10 cellular contexts compared by ENCODE assay signal in genomic region chr16:9050102-9050830, GRCh38. TPM values are rescaled to one million over a fixed set of nuclear protein-coding genes. Genes with fewer than 3 reads are reported as not detected.
DNase-seq lines count a peak whose midpoint lies in the region; ATAC-seq, FAIRE-seq and TF ChIP-seq lines count a peak whose summit lies in the region.
"Had no signal": no experiment of that assay in that cellular context is flagged by ENCODE, and none has a peak within 500 bp of the region (broad histone marks: within the 10 kb centered on the region; RNA-seq: fewer than 3 reads in every experiment).

No MANE protein-coding gene starts in this region.

- POLR2A ChIA-PET in A549 (lab: Yijun Ruan, JAX) (interaction anchor here (1.2 kb wide), 1 partner anchor 41 kb away, joined by 3 read pairs; the partner anchor contains the start of gene HAPSTR1), PC-3 (lab: Charles Lee; ENCODE audit: unreplicated experiment) (no interaction called here)

- peak in 1 of 2 experiments; percentile 14; a peak in 1 of 5 replicates for TF ChIP-seq RAD21 in A549 (conservative IDR thresholded peaks at IDR 0.05 in 1 of 2, IDR thresholded peaks at IDR 0.05 in 1 of 2)

- H3K9ac ChIP-seq in PC-3 (ENCODE audit: low read length), result no peak overlapping the region

- BruUV-seq in PC-3 (replicated peaks; lab: Mats Ljungman, UMichigan), result no TSS peak

- H3K4me3 ChIP-seq in A549, result no peak overlapping the region
- H3K4me3 ChIP-seq in PC-3 (ENCODE audit: low read length), result no peak overlapping the region
- no peak overlapping the region for H3K4me3 ChIP-seq in fibroblast of villous mesenchyme (ENCODE audit: low read depth, low read length)
- H3K4me3 ChIP-seq: uterus had no signal

- H3K27me3 ChIP-seq in PC-3 (ENCODE audit: low read length), result no peaks in the 10 kb centered on the region
- H3K27me3 ChIP-seq: uterus had no signal

- TF ChIP-seq EP300 in A549 (IDR thresholded peaks at IDR 0.05), result no peak

- no peaks in the 10 kb centered on the region for H3K9me2 ChIP-seq in PC-3 (replicated peaks; ENCODE audit: low read length)

- no peak overlapping the region for H3K4me2 ChIP-seq in A549
- H3K4me2 ChIP-seq in PC-3 (ENCODE audit: low read length), result no peak overlapping the region

- no peak for TF ChIP-seq POLR2A in A549 (IDR thresholded peaks at IDR 0.05; ENCODE audit: low read length)

- H3K36me3 ChIP-seq in PC-3 (ENCODE audit: low read depth, low read length), result no peaks in the 10 kb centered on the region
- H3K36me3 ChIP-seq: uterus had no signal

- ATAC-seq in A549 (no peak), PC-3 (no peak), HG02763 (IDR thresholded peaks at IDR 0.05; ENCODE audit: unreplicated experiment) (no peak), GM21390 (IDR thresholded peaks at IDR 0.05; ENCODE audit: unreplicated experiment) (no peak)

- H3K9me3 ChIP-seq in A549 (peaks cover 10% of the 10 kb centered on the region), PC-3 (ENCODE audit: low read length) (no peaks in the 10 kb centered on the region)
- H3K9me3 ChIP-seq: uterus had no signal

- no peak for FAIRE-seq in A549 (lab: Jason Lieb, UNC)
- FAIRE-seq: endometrium had no signal

- H3K27ac ChIP-seq in A549 (peak overlapping the region; percentile 83 to 86), PC-3 (ENCODE audit: low read length) (no peak overlapping the region)
- H3K27ac ChIP-seq: uterus had no signal

- no peak overlapping the region for H2AFZ ChIP-seq in PC-3 (ENCODE audit: low read length)

- no peaks in the 10 kb centered on the region for H3K79me2 ChIP-seq in PC-3 (ENCODE audit: low read length)

- TF ChIP-seq CTCF in A549 (IDR thresholded peaks at IDR 0.05) (peak; percentile 48), PC-3 (conservative IDR thresholded peaks at IDR 0.05; ENCODE audit: low read depth, low read length) (peak; percentile 63), fibroblast of villous mesenchyme (IDR thresholded peaks at IDR 0.05; ENCODE audit: insufficient read depth, low read depth, low read length) (peak; percentile 60)

- 87% methylated on average over 20 of the region's 20 CpGs for WGBS in A549 (ENCODE audit: missing lambda C conversion rate)

- DNase-seq in A549 (ENCODE audit: low read depth in 1 of 2, low spot score in 1 of 2) (peak in 1 of 2 experiments; percentile 41), Daoy (ENCODE audit: low read depth) (peak; percentile 19), PC-3 (peak; percentile 14), fibroblast of villous mesenchyme (ENCODE audit: low read depth) (no peak), COR-L47 (lab: John Stamatoyannopoulos, UW) (no peak), NCI-H1694 treated with DMSO at 0.1 percent for 48 hours (lab: John Stamatoyannopoulos, UW) (no peak)
- DNase-seq: uterus had no signal

- CTCF ChIA-PET in A549 (lab: Yijun Ruan, JAX), result interaction anchor here (0.6 to 2.2 kb wide), 13 partner anchors 9 to 148 kb away, joined by 3 to 11 read pairs (median 4); no protein-coding TSS in a partner anchor
- CTCF ChIA-PET in PC-3 (lab: Charles Lee), result no interaction called here

- intact Hi-C loops in PC-3 (cut with micrococcal nuclease), result no loop called here

- no peaks in the 10 kb centered on the region for H4K20me1 ChIP-seq in PC-3 (ENCODE audit: low read length)

- peaks cover 41% of the 10 kb centered on the region for H3K4me1 ChIP-seq in A549
- peaks cover 14% of the 10 kb centered on the region for H3K4me1 ChIP-seq in PC-3 (ENCODE audit: insufficient read depth, low read length)
- H3K4me1 ChIP-seq: uterus had no signal

- H3F3A ChIP-seq in PC-3 (ENCODE audit: low read length, unreplicated experiment), result peaks cover 4% of the 10 kb centered on the region

TF ChIP-seq in A549, 52 proteins besides CTCF, POLR2A, EP300 and RAD21:
- TF ChIP-seq SMC3 (IDR thresholded peaks at IDR 0.05) (0 out of 3 replicates have a peak, but pooled peaks have one; percentile 8), CBX2 (IDR thresholded peaks at IDR 0.05; ENCODE audit: borderline replicate concordance, low read depth) (no peak), CBX8 (IDR thresholded peaks at IDR 0.05) (no peak), BHLHE40 (IDR thresholded peaks at IDR 0.05; ENCODE audit: low read depth, low read length) (no peak), MAFK (IDR thresholded peaks at IDR 0.05; ENCODE audit: partially characterized antibody) (peak; percentile 94), PBX3 (IDR thresholded peaks at IDR 0.05) (no peak), CHD2 (IDR thresholded peaks at IDR 0.05; ENCODE audit: low read length, partially characterized antibody) (no peak)
- TF ChIP-seq, protein P1, sequence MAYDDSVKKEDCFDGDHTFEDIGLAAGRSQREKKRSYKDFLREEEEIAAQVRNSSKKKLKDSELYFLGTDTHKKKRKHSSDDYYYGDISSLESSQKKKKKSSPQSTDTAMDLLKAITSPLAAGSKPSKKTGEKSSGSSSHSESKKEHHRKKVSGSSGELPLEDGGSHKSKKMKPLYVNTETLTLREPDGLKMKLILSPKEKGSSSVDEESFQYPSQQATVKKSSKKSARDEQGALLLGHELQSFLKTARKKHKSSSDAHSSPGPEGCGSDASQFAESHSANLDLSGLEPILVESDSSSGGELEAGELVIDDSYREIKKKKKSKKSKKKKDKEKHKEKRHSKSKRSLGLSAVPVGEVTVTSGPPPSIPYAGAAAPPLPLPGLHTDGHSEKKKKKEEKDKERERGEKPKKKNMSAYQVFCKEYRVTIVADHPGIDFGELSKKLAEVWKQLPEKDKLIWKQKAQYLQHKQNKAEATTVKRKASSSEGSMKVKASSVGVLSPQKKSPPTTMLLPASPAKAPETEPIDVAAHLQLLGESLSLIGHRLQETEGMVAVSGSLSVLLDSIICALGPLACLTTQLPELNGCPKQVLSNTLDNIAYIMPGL (CRISPR knock-in tag; IDR thresholded peaks at IDR 0.05; ENCODE audit: borderline replicate concordance), result no peak
TF ChIP-seq in A549: peak in this region for 2.

RNA-seq across cellular contexts. Expression of gene HAPSTR1, which starts 41.2 kb away (rescaled TPM):
- polyA plus RNA-seq in A549 (2011; rRNA removed) (36.9 and 41.8 TPM in 2 replicates), A549 (2017; fragmentation: RNase III; extraction: RNeasy Plus Mini Kit Qiagen cat#74134 plus additional on column Dnase treatment) (22.4 to 24.4 TPM (median 22.9 TPM) in 3 replicates)
- polyA plus RNA-seq in A549 (2012; cell fraction: cytosol; rRNA removed), result 6.9 and 8.8 TPM in 2 replicates
- polyA plus RNA-seq in A549 (2012; cell fraction: nucleus; rRNA removed), result 5.1 and 9.1 TPM in 2 replicates
- 42.9 and 44.1 TPM in 2 replicates for polyA minus RNA-seq in A549 (2011; rRNA and poly(A)+ RNA removed)
- total RNA-seq in Daoy (2014; rRNA removed; shearing (Covaris generic)), result 29.1 and 30.2 TPM in 2 replicates
- total RNA-seq in PC-3 (2014; rRNA removed) (24.4 and 28.6 TPM in 2 replicates), fibroblast of villous mesenchyme (86.8 and 87.0 TPM in 2 replicates)

Comparison
In these comparisons a context has a peak if more than half of its experiments do, and no peak if none do; other contexts are left out.
1. DNase-seq: peak in Daoy (single experiment) and PC-3 (single experiment); none in fibroblast of villous mesenchyme (single experiment), COR-L47 (single experiment) and NCI-H1694 treated with DMSO at 0.1 percent for 48 hours (single experiment).
2. Peak in every context shown above with its lines, with median percentiles within 50 percentile points of each other: CTCF ChIP-seq.